Comparison of ENCODE assay signal across 1 cellular context in the genomic region with DNA sequence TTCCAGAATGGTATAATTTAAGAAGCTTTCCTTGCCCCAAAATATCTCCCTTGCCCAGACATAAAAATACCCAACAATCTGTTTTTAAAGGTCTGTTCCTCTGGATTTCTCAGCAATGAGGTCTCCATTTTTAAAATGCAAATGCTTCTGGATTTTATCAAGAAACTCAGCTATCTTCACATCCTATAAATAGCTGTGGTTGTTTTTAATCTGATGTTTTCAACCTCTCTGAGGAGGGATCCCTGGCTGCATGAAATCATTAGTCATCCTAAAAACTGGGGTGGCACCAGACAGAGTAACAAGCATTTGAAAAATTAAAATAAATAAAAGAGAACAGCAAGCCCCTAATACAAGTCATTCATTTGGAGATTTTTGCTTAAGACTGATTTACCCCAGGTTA.
TF ChIP-seq lines count a peak whose summit lies in the region.

No MANE protein-coding gene starts in this region.

TF ChIP-seq in A549, 52 proteins besides CTCF, POLR2A, EP300 and RAD21:
- TF ChIP-seq, protein P1, sequence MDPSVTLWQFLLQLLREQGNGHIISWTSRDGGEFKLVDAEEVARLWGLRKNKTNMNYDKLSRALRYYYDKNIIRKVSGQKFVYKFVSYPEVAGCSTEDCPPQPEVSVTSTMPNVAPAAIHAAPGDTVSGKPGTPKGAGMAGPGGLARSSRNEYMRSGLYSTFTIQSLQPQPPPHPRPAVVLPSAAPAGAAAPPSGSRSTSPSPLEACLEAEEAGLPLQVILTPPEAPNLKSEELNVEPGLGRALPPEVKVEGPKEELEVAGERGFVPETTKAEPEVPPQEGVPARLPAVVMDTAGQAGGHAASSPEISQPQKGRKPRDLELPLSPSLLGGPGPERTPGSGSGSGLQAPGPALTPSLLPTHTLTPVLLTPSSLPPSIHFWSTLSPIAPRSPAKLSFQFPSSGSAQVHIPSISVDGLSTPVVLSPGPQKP (IDR thresholded peaks at IDR 0.05; ENCODE audit: low read depth, low read length) = no peak
- no peak for TF ChIP-seq CBX2 (IDR thresholded peaks at IDR 0.05; ENCODE audit: borderline replicate concordance, low read depth)
- no peak for TF ChIP-seq RCOR1 (IDR thresholded peaks at IDR 0.05; ENCODE audit: low read depth, low read length)
- TF ChIP-seq, protein P2, sequence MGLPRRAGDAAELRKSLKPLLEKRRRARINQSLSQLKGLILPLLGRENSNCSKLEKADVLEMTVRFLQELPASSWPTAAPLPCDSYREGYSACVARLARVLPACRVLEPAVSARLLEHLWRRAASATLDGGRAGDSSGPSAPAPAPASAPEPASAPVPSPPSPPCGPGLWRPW (IDR thresholded peaks at IDR 0.05) = no peak
- no peak for TF ChIP-seq JUN (IDR thresholded peaks at IDR 0.05)
- TF ChIP-seq, protein P3, sequence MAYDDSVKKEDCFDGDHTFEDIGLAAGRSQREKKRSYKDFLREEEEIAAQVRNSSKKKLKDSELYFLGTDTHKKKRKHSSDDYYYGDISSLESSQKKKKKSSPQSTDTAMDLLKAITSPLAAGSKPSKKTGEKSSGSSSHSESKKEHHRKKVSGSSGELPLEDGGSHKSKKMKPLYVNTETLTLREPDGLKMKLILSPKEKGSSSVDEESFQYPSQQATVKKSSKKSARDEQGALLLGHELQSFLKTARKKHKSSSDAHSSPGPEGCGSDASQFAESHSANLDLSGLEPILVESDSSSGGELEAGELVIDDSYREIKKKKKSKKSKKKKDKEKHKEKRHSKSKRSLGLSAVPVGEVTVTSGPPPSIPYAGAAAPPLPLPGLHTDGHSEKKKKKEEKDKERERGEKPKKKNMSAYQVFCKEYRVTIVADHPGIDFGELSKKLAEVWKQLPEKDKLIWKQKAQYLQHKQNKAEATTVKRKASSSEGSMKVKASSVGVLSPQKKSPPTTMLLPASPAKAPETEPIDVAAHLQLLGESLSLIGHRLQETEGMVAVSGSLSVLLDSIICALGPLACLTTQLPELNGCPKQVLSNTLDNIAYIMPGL (CRISPR knock-in tag; IDR thresholded peaks at IDR 0.05; ENCODE audit: borderline replicate concordance) = no peak
- TF ChIP-seq CHD2 (IDR thresholded peaks at IDR 0.05; ENCODE audit: low read length, partially characterized antibody) = no peak
- TF ChIP-seq CBX8 (IDR thresholded peaks at IDR 0.05) = no peak
- TF ChIP-seq, protein P4, sequence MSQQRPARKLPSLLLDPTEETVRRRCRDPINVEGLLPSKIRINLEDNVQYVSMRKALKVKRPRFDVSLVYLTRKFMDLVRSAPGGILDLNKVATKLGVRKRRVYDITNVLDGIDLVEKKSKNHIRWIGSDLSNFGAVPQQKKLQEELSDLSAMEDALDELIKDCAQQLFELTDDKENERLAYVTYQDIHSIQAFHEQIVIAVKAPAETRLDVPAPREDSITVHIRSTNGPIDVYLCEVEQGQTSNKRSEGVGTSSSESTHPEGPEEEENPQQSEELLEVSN (IDR thresholded peaks at IDR 0.05; ENCODE audit: borderline replicate concordance, low read depth) = no peak
- no peak for TF ChIP-seq CHD4 (IDR thresholded peaks at IDR 0.05; ENCODE audit: borderline replicate concordance)
- no peak for TF ChIP-seq HOXA7 (CRISPR knock-in tag; IDR thresholded peaks at IDR 0.05)
- TF ChIP-seq, protein P5, sequence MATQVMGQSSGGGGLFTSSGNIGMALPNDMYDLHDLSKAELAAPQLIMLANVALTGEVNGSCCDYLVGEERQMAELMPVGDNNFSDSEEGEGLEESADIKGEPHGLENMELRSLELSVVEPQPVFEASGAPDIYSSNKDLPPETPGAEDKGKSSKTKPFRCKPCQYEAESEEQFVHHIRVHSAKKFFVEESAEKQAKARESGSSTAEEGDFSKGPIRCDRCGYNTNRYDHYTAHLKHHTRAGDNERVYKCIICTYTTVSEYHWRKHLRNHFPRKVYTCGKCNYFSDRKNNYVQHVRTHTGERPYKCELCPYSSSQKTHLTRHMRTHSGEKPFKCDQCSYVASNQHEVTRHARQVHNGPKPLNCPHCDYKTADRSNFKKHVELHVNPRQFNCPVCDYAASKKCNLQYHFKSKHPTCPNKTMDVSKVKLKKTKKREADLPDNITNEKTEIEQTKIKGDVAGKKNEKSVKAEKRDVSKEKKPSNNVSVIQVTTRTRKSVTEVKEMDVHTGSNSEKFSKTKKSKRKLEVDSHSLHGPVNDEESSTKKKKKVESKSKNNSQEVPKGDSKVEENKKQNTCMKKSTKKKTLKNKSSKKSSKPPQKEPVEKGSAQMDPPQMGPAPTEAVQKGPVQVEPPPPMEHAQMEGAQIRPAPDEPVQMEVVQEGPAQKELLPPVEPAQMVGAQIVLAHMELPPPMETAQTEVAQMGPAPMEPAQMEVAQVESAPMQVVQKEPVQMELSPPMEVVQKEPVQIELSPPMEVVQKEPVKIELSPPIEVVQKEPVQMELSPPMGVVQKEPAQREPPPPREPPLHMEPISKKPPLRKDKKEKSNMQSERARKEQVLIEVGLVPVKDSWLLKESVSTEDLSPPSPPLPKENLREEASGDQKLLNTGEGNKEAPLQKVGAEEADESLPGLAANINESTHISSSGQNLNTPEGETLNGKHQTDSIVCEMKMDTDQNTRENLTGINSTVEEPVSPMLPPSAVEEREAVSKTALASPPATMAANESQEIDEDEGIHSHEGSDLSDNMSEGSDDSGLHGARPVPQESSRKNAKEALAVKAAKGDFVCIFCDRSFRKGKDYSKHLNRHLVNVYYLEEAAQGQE (IDR thresholded peaks at IDR 0.05) = no peak
- TF ChIP-seq, protein P6, sequence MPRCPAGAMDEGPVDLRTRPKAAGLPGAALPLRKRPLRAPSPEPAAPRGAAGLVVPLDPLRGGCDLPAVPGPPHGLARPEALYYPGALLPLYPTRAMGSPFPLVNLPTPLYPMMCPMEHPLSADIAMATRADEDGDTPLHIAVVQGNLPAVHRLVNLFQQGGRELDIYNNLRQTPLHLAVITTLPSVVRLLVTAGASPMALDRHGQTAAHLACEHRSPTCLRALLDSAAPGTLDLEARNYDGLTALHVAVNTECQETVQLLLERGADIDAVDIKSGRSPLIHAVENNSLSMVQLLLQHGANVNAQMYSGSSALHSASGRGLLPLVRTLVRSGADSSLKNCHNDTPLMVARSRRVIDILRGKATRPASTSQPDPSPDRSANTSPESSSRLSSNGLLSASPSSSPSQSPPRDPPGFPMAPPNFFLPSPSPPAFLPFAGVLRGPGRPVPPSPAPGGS (IDR thresholded peaks at IDR 0.05) = no peak
- no peak for TF ChIP-seq KDM5A (IDR thresholded peaks at IDR 0.05)
- TF ChIP-seq, protein P7, sequence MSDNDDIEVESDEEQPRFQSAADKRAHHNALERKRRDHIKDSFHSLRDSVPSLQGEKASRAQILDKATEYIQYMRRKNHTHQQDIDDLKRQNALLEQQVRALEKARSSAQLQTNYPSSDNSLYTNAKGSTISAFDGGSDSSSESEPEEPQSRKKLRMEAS (IDR thresholded peaks at IDR 0.05) = no peak
- TF ChIP-seq EHF (CRISPR knock-in tag; IDR thresholded peaks at IDR 0.05) = no peak
- TF ChIP-seq NPAS2 (CRISPR knock-in tag; IDR thresholded peaks at IDR 0.05; ENCODE audit: borderline replicate concordance) = no peak
- no peak for TF ChIP-seq ZC3H11A (IDR thresholded peaks at IDR 0.05)
